29 cellular contexts compared by ENCODE assay signal in the genomic region with DNA sequence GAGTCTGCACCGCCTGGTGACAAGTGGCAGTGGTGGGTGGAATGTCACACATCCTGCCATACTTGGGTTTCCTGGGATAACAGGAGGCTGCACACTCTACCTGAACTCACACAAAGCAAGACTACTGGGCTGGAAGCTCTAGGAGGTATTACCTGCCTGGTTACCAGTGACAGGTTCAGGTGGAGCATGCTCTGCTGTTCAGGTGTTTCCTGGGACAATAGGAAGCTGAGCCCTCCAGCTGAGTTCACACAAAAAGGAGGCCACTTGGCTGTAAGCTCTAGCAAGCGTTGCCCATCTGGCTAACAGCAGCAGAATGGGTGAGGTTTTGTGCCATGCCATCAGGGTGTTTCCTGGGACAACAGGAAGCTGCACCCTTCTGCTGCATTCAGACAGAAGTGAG. TPM values are rescaled to one million over a fixed set of nuclear protein-coding genes. Genes with fewer than 3 reads are reported as not detected.
DNase-seq lines count a peak whose midpoint lies in the region; ATAC-seq, FAIRE-seq and TF ChIP-seq lines count a peak whose summit lies in the region.
"Had no signal": no experiment of that assay in that cellular context is flagged by ENCODE, and none has a peak within 500 bp of the region (broad histone marks: within the 10 kb centered on the region; RNA-seq: fewer than 3 reads in every experiment).

No MANE protein-coding gene starts in this region.

- peaks cover 6% of the 10 kb centered on the region for H3K4me1 Mint-ChIP-seq in MCF 10A (ENCODE audit: insufficient read depth, unreplicated experiment)
- H3K4me1 Mint-ChIP-seq in activated naive CD4-positive, alpha-beta T cell treated with anti-CD3 and anti-CD28 coated beads for 36 hours (ENCODE audit: low read depth) = no peaks in the 10 kb centered on the region

- peaks cover 8% of the 10 kb centered on the region for H3K9me3 Mint-ChIP-seq in MCF 10A (ENCODE audit: unreplicated experiment)
- H3K9me3 Mint-ChIP-seq in activated naive CD4-positive, alpha-beta T cell treated with anti-CD3 and anti-CD28 coated beads for 36 hours = peaks cover 6% of the 10 kb centered on the region
- H3K9me3 Mint-ChIP-seq: T-helper 1 cell treated with Interleukin-12 subunit alpha and Interleukin-12 subunit beta and Interleukin-4 antibody, amounts not matched to agents 30 μg/mL and 1 μg/mL, for 36 hours had no signal

- CTCF ChIA-PET in mammary epithelial cell (lab: Charles Lee; ENCODE audit: low non-redundant PET) = no interaction called here
- CTCF ChIA-PET in MCF 10A (lab: Yijun Ruan, JAX) = interaction anchor here (0.6 kb wide), 1 partner anchor 1332 kb away, joined by 5 read pairs; no protein-coding TSS in a partner anchor
- CTCF ChIA-PET in activated naive CD4-positive, alpha-beta T cell treated with anti-CD3 and anti-CD28 coated beads for 36 hours (lab: Charles Lee) = no interaction called here

- dilution Hi-C loops in mammary epithelial cell (cut with HindIII; ENCODE audit: low sequenced_read_pairs) = no loop called here

- H3K9ac ChIP-seq in mammary epithelial cell (ENCODE audit: insufficient read depth, low read length) = no peak overlapping the region
- H3K9ac ChIP-seq: BLaER1 treated with 17β-estradiol and CSF1 and Interleukin-3, amounts not matched to agents 10 nM and 100 nM; SK-N-SH had no signal

- ATAC-seq in HG03457 (IDR thresholded peaks at IDR 0.05; ENCODE audit: unreplicated experiment) = no peak
- ATAC-seq: A549, PC-3 had no signal

- H3K36me3 ChIP-seq in mammary epithelial cell (ENCODE audit: insufficient read depth, low read length) (no peaks in the 10 kb centered on the region), bronchial epithelial cell (ENCODE audit: control insufficient read depth, insufficient read depth, low read length) (no peaks in the 10 kb centered on the region)
- H3K36me3 ChIP-seq: BLaER1 treated with 17β-estradiol and CSF1 and Interleukin-3, amounts not matched to agents 10 nM and 100 nM had no signal

- intact Hi-C loops in mammary epithelial cell (cut with micrococcal nuclease) = no loop called here
- intact Hi-C loops in MCF 10A (cut with micrococcal nuclease) = no loop called here
- intact Hi-C loops in activated naive CD4-positive, alpha-beta T cell treated with anti-CD3 and anti-CD28 coated beads for 36 hours (cut with micrococcal nuclease) = no loop called here

- BruUV-seq in mammary epithelial cell (replicated peaks; lab: Mats Ljungman, UMichigan) (no TSS peak), MCF 10A (replicated peaks; lab: Mats Ljungman, UMichigan) (no TSS peak)

- FAIRE-seq in bronchial epithelial cell (lab: Jason Lieb, UNC) = peak; percentile 40
- FAIRE-seq: A549, GM12892, GM19239, H54 had no signal

- no peak overlapping the region for H3K27ac Mint-ChIP-seq in MCF 10A (ENCODE audit: low read depth, unreplicated experiment)
- H3K27ac Mint-ChIP-seq in activated naive CD4-positive, alpha-beta T cell treated with anti-CD3 and anti-CD28 coated beads for 36 hours = no peak overlapping the region
- H3K27ac Mint-ChIP-seq: CD4-positive, alpha-beta T cell; T-helper 1 cell treated with Interleukin-12 subunit alpha and Interleukin-12 subunit beta and Interleukin-4 antibody, amounts not matched to agents 30 μg/mL and 1 μg/mL, for 36 hours had no signal

- H3K4me2 ChIP-seq in mammary epithelial cell (ENCODE audit: insufficient read depth, low read depth, low read length) = no peak overlapping the region
- H3K4me2 ChIP-seq: A549; BLaER1 treated with 17β-estradiol and CSF1 and Interleukin-3, amounts not matched to agents 10 nM and 100 nM; SK-N-SH had no signal

- POLR2A ChIA-PET in MCF 10A (lab: Yijun Ruan, JAX) = no interaction called here

- no peak overlapping the region for H3K4me3 Mint-ChIP-seq in MCF 10A (ENCODE audit: unreplicated experiment)
- no peak overlapping the region for H3K4me3 Mint-ChIP-seq in activated naive CD4-positive, alpha-beta T cell treated with anti-CD3 and anti-CD28 coated beads for 36 hours
- H3K4me3 Mint-ChIP-seq: CD4-positive, alpha-beta T cell; T-helper 1 cell treated with Interleukin-12 subunit alpha and Interleukin-12 subunit beta and Interleukin-4 antibody, amounts not matched to agents 30 μg/mL and 1 μg/mL, for 36 hours had no signal

- H3K9me3 ChIP-seq in mammary epithelial cell (replicated peaks; ENCODE audit: insufficient read depth, low read length) = no peaks in the 10 kb centered on the region
- H3K9me3 ChIP-seq: A549; BLaER1 treated with 17β-estradiol and CSF1 and Interleukin-3, amounts not matched to agents 10 nM and 100 nM had no signal

- H2AFZ ChIP-seq in mammary epithelial cell (ENCODE audit: low read depth, low read length) = peak overlapping the region; percentile 13

- in situ Hi-C loops in mammary epithelial cell (cut with MboI; ENCODE audit: low sequenced_read_pairs in 2 of 2) = no loop called here

- H4K20me1 ChIP-seq in mammary epithelial cell (ENCODE audit: insufficient read depth, low read length) = no peaks in the 10 kb centered on the region
- H4K20me1 ChIP-seq: BLaER1 treated with 17β-estradiol and CSF1 and Interleukin-3, amounts not matched to agents 10 nM and 100 nM had no signal

- no peaks in the 10 kb centered on the region for H3K27me3 Mint-ChIP-seq in MCF 10A (ENCODE audit: insufficient read depth, unreplicated experiment)
- no peaks in the 10 kb centered on the region for H3K27me3 Mint-ChIP-seq in activated naive CD4-positive, alpha-beta T cell treated with anti-CD3 and anti-CD28 coated beads for 36 hours (ENCODE audit: low read depth)
- H3K27me3 Mint-ChIP-seq: CD4-positive, alpha-beta T cell had no signal

- no peak overlapping the region for H3K4me3 ChIP-seq in mammary epithelial cell (replicated peaks in 1 of 3; ENCODE audit: insufficient read depth in 1 of 3, low read depth in 2 of 3, low read length in 3 of 3)
- no peak overlapping the region for H3K4me3 ChIP-seq in bronchial epithelial cell (ENCODE audit: low read depth, low read length)
- H3K4me3 ChIP-seq: A549; BLaER1 treated with 17β-estradiol and CSF1 and Interleukin-3, amounts not matched to agents 10 nM and 100 nM had no signal

- no peak for TF ChIP-seq CTCF in mammary epithelial cell (conservative IDR thresholded peaks at IDR 0.05 in 1 of 2, IDR thresholded peaks at IDR 0.05 in 1 of 2; ENCODE audit: extremely low read depth in 1 of 2, insufficient read depth in 1 of 2, low read depth in 1 of 2, low read length in 2 of 2)
- TF ChIP-seq CTCF in MCF 10A (IDR thresholded peaks at IDR 0.05; ENCODE audit: unreplicated experiment) = no peak
- no peak for TF ChIP-seq CTCF in bronchial epithelial cell (IDR thresholded peaks at IDR 0.05; ENCODE audit: insufficient read depth, low read length, severe bottlenecking)

- no peaks in the 10 kb centered on the region for H3K79me2 ChIP-seq in mammary epithelial cell (ENCODE audit: insufficient read depth, low read length)

- WGBS in mammary epithelial cell (ENCODE audit: low coverage, missing lambda C conversion rate) = 69% methylated on average over 2 of the region's 2 CpGs

- H3K27ac ChIP-seq in mammary epithelial cell (ENCODE audit: insufficient read depth, low read depth, low read length) = no peak overlapping the region
- H3K27ac ChIP-seq: A549; BLaER1 treated with 17β-estradiol and CSF1 and Interleukin-3, amounts not matched to agents 10 nM and 100 nM had no signal

- no peak for DNase-seq in mammary epithelial cell
- DNase-seq in MCF 10A (ENCODE audit: unreplicated experiment) = no peak
- peak; percentile 40 for DNase-seq in NCI-H146 treated with DMSO at 0.1 percent for 48 hours (lab: John Stamatoyannopoulos, UW; ENCODE audit: unreplicated experiment)
- DNase-seq in bronchial epithelial cell (ENCODE audit: low read depth) = no peak
- DNase-seq in activated naive CD4-positive, alpha-beta T cell treated with anti-CD3 and anti-CD28 coated beads for 36 hours = no peak
- DNase-seq in MV-4-11 (lab: John Stamatoyannopoulos, UW) = no peak
- DNase-seq: AML-193; CD4-positive, alpha-beta T cell; DND-41; IMR-90; KG1; NCI-H1092; NCI-H1417 treated with DMSO at 0.1 percent for 48 hours; NCI-H187 treated with DMSO at 0.1 percent for 48 hours; NCI-H2107; NCI-H2227 treated with DMSO at 0.1 percent for 48 hours; NCI-H510A treated with DMSO at 0.1 percent for 48 hours; NCI-H82; NK-92 treated with Interleukin-12 subunit alpha and Interleukin-12 subunit beta, amount 100 ng/mL, for 24 hours; PC-3; SK-N-SH; SW 1271 had no signal

- H3K27me3 ChIP-seq in mammary epithelial cell (ENCODE audit: insufficient read depth, low read length) = no peaks in the 10 kb centered on the region
- H3K27me3 ChIP-seq in bronchial epithelial cell (ENCODE audit: control insufficient read depth, insufficient read depth, low read length) = no peaks in the 10 kb centered on the region
- H3K27me3 ChIP-seq: BLaER1 treated with 17β-estradiol and CSF1 and Interleukin-3, amounts not matched to agents 10 nM and 100 nM had no signal

- no peaks in the 10 kb centered on the region for H3K4me1 ChIP-seq in mammary epithelial cell (ENCODE audit: insufficient read depth, low read length)
- H3K4me1 ChIP-seq: BLaER1 treated with 17β-estradiol and CSF1 and Interleukin-3, amounts not matched to agents 10 nM and 100 nM had no signal

- H3K36me3 Mint-ChIP-seq in MCF 10A (ENCODE audit: insufficient read depth, unreplicated experiment) = no peaks in the 10 kb centered on the region
- H3K36me3 Mint-ChIP-seq in activated naive CD4-positive, alpha-beta T cell treated with anti-CD3 and anti-CD28 coated beads for 36 hours (ENCODE audit: low read depth) = no peaks in the 10 kb centered on the region

RNA-seq across cellular contexts. Expression of a gene that starts 17.4 kb away (rescaled TPM):
- total RNA-seq in mammary epithelial cell (under 1 TPM in 1 of 2 donors, not detected in 1; 0.33 TPM), MCF 10A (2022) (not detected in 2 replicates), bronchial epithelial cell (0.26 TPM in 1 of 2 replicates, not detected in the other)
- polyA plus RNA-seq in mammary epithelial cell = not detected
- not detected for polyA minus RNA-seq in mammary epithelial cell
- total RNA-seq in activated naive CD4-positive, alpha-beta T cell treated with anti-CD3 and anti-CD28 coated beads for 36 hours = not detected
- total RNA-seq: CD4-positive, alpha-beta T cell; IMR-90; PC-3 had no signal
- polyA plus RNA-seq: SK-N-SH had no signal
